ENCODE assay signal across 1 cellular context in the genomic region with DNA sequence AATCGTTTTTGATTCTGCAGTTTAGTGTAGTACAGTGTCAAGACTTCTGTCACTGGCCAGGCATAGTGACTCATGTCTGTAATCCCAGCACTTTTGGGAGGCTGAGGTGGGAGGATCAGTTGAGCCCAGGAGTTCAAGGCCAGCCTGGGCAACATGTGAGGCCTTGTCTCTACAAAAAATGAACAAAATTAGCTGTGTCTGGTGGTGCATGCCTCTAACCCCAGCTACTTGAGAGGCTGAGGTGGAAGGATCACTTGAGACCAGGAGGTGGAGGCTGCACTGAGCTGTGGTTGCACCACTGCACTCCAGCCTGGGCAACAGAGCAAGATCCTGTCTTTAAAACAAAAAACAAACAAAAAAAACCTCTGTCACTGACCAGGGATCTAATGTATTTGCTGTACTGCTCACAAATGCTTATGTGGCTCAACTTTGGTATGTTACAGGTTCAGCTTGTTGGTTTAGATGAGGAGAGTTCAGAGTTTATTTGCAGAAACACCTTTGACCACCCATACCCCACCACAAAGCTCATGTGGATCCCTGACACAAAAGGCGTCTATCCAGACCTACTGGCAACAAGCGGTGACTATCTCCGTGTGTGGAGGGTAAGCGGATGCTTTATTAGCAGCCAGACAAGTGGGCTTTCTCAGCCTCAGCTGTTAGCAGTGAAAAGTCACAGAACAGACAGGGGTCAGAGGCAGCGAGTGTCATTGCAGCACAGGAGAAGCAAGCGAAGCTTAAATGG.
TF ChIP-seq lines count a peak whose summit lies in the region.

No MANE protein-coding gene starts in this region.

TF ChIP-seq in HepG2, 621 proteins besides CTCF, POLR2A, EP300 and RAD21 (continued from another document and continues in another):
- no peak for TF ChIP-seq ARNT2 (CRISPR knock-in tag; IDR thresholded peaks at IDR 0.05; ENCODE audit: low read depth)
- TF ChIP-seq THAP11 (CRISPR knock-in tag; IDR thresholded peaks at IDR 0.05), result peak; percentile 45
- peak; percentile 31; the same call in 1 of the 2 replicates for TF ChIP-seq ATF7 (IDR thresholded peaks at IDR 0.05)
- TF ChIP-seq ATF7 (CRISPR knock-in tag; IDR thresholded peaks at IDR 0.05), result peak; percentile 74
- TF ChIP-seq, protein P1, sequence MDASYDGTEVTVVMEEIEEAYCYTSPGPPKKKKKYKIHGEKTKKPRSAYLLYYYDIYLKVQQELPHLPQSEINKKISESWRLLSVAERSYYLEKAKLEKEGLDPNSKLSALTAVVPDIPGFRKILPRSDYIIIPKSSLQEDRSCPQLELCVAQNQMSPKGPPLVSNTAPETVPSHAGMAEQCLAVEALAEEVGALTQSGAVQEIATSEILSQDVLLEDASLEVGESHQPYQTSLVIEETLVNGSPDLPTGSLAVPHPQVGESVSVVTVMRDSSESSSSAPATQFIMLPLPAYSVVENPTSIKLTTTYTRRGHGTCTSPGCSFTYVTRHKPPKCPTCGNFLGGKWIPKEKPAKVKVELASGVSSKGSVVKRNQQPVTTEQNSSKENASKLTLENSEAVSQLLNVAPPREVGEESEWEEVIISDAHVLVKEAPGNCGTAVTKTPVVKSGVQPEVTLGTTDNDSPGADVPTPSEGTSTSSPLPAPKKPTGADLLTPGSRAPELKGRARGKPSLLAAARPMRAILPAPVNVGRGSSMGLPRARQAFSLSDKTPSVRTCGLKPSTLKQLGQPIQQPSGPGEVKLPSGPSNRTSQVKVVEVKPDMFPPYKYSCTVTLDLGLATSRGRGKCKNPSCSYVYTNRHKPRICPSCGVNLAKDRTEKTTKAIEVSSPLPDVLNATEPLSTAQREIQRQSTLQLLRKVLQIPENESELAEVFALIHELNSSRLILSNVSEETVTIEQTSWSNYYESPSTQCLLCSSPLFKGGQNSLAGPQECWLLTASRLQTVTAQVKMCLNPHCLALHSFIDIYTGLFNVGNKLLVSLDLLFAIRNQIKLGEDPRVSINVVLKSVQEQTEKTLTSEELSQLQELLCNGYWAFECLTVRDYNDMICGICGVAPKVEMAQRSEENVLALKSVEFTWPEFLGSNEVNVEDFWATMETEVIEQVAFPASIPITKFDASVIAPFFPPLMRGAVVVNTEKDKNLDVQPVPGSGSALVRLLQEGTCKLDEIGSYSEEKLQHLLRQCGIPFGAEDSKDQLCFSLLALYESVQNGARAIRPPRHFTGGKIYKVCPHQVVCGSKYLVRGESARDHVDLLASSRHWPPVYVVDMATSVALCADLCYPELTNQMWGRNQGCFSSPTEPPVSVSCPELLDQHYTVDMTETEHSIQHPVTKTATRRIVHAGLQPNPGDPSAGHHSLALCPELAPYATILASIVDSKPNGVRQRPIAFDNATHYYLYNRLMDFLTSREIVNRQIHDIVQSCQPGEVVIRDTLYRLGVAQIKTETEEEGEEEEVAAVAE (CRISPR knock-in tag; IDR thresholded peaks at IDR 0.05; ENCODE audit: borderline replicate concordance), result 0 out of 2 replicates have a peak, but pooled peaks have one; percentile 3
- TF ChIP-seq ZBTB7A (CRISPR knock-in tag; IDR thresholded peaks at IDR 0.05), result peak; percentile 78; the same call in 1 of the 2 replicates
- TF ChIP-seq SAFB2 (CRISPR knock-in tag; IDR thresholded peaks at IDR 0.05; ENCODE audit: borderline replicate concordance, low read depth), result 0 out of 2 replicates have a peak, but pooled peaks have one; percentile 47
- peak; percentile 67; the same call in 1 of the 2 replicates for TF ChIP-seq ZNF709 (CRISPR knock-in tag; IDR thresholded peaks at IDR 0.05)
- no peak for TF ChIP-seq ZNF841 (CRISPR knock-in tag; IDR thresholded peaks at IDR 0.05; ENCODE audit: borderline replicate concordance)
- TF ChIP-seq ZFP41 (CRISPR knock-in tag; IDR thresholded peaks at IDR 0.05; ENCODE audit: borderline replicate concordance), result no peak
- no peak for TF ChIP-seq STAG1 (CRISPR knock-in tag; IDR thresholded peaks at IDR 0.05)
- TF ChIP-seq KDM4B (CRISPR knock-in tag; IDR thresholded peaks at IDR 0.05), result peak; percentile 43
- TF ChIP-seq, protein P2, sequence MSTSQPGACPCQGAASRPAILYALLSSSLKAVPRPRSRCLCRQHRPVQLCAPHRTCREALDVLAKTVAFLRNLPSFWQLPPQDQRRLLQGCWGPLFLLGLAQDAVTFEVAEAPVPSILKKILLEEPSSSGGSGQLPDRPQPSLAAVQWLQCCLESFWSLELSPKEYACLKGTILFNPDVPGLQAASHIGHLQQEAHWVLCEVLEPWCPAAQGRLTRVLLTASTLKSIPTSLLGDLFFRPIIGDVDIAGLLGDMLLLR (CRISPR knock-in tag; IDR thresholded peaks at IDR 0.05), result peak; percentile 75; the same call in 1 of the 2 replicates
- TF ChIP-seq ZNF598 (CRISPR knock-in tag; IDR thresholded peaks at IDR 0.05; ENCODE audit: borderline replicate concordance), result peak; percentile 92; the same call in 1 of the 2 replicates
- TF ChIP-seq ZSCAN31 (CRISPR knock-in tag; IDR thresholded peaks at IDR 0.05; ENCODE audit: low read depth), result no peak
- 0 out of 2 replicates have a peak, but pooled peaks have one; percentile 66 for TF ChIP-seq DNMT3B (CRISPR knock-in tag; conservative IDR thresholded peaks at IDR 0.05)
- TF ChIP-seq HDAC6 (IDR thresholded peaks at IDR 0.05; ENCODE audit: low read depth, low read length), result no peak
- TF ChIP-seq, protein P3, sequence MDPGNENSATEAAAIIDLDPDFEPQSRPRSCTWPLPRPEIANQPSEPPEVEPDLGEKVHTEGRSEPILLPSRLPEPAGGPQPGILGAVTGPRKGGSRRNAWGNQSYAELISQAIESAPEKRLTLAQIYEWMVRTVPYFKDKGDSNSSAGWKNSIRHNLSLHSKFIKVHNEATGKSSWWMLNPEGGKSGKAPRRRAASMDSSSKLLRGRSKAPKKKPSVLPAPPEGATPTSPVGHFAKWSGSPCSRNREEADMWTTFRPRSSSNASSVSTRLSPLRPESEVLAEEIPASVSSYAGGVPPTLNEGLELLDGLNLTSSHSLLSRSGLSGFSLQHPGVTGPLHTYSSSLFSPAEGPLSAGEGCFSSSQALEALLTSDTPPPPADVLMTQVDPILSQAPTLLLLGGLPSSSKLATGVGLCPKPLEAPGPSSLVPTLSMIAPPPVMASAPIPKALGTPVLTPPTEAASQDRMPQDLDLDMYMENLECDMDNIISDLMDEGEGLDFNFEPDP (CRISPR knock-in tag; conservative IDR thresholded peaks at IDR 0.05), result 0 out of 2 replicates have a peak, but pooled peaks have one; percentile 80
- no peak; the same call in 1 of the 2 replicates for TF ChIP-seq PAF1 (CRISPR knock-in tag; IDR thresholded peaks at IDR 0.05)
- no peak for TF ChIP-seq ZIK1 (CRISPR knock-in tag; IDR thresholded peaks at IDR 0.05; ENCODE audit: borderline replicate concordance, low read depth)
- TF ChIP-seq, protein P4, sequence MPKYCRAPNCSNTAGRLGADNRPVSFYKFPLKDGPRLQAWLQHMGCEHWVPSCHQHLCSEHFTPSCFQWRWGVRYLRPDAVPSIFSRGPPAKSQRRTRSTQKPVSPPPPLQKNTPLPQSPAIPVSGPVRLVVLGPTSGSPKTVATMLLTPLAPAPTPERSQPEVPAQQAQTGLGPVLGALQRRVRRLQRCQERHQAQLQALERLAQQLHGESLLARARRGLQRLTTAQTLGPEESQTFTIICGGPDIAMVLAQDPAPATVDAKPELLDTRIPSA (CRISPR knock-in tag; IDR thresholded peaks at IDR 0.05; ENCODE audit: borderline replicate concordance), result no peak; the same call in 1 of the 2 replicates
- TF ChIP-seq ZNF430 (CRISPR knock-in tag; IDR thresholded peaks at IDR 0.05), result peak; percentile 61
- TF ChIP-seq, protein P5, sequence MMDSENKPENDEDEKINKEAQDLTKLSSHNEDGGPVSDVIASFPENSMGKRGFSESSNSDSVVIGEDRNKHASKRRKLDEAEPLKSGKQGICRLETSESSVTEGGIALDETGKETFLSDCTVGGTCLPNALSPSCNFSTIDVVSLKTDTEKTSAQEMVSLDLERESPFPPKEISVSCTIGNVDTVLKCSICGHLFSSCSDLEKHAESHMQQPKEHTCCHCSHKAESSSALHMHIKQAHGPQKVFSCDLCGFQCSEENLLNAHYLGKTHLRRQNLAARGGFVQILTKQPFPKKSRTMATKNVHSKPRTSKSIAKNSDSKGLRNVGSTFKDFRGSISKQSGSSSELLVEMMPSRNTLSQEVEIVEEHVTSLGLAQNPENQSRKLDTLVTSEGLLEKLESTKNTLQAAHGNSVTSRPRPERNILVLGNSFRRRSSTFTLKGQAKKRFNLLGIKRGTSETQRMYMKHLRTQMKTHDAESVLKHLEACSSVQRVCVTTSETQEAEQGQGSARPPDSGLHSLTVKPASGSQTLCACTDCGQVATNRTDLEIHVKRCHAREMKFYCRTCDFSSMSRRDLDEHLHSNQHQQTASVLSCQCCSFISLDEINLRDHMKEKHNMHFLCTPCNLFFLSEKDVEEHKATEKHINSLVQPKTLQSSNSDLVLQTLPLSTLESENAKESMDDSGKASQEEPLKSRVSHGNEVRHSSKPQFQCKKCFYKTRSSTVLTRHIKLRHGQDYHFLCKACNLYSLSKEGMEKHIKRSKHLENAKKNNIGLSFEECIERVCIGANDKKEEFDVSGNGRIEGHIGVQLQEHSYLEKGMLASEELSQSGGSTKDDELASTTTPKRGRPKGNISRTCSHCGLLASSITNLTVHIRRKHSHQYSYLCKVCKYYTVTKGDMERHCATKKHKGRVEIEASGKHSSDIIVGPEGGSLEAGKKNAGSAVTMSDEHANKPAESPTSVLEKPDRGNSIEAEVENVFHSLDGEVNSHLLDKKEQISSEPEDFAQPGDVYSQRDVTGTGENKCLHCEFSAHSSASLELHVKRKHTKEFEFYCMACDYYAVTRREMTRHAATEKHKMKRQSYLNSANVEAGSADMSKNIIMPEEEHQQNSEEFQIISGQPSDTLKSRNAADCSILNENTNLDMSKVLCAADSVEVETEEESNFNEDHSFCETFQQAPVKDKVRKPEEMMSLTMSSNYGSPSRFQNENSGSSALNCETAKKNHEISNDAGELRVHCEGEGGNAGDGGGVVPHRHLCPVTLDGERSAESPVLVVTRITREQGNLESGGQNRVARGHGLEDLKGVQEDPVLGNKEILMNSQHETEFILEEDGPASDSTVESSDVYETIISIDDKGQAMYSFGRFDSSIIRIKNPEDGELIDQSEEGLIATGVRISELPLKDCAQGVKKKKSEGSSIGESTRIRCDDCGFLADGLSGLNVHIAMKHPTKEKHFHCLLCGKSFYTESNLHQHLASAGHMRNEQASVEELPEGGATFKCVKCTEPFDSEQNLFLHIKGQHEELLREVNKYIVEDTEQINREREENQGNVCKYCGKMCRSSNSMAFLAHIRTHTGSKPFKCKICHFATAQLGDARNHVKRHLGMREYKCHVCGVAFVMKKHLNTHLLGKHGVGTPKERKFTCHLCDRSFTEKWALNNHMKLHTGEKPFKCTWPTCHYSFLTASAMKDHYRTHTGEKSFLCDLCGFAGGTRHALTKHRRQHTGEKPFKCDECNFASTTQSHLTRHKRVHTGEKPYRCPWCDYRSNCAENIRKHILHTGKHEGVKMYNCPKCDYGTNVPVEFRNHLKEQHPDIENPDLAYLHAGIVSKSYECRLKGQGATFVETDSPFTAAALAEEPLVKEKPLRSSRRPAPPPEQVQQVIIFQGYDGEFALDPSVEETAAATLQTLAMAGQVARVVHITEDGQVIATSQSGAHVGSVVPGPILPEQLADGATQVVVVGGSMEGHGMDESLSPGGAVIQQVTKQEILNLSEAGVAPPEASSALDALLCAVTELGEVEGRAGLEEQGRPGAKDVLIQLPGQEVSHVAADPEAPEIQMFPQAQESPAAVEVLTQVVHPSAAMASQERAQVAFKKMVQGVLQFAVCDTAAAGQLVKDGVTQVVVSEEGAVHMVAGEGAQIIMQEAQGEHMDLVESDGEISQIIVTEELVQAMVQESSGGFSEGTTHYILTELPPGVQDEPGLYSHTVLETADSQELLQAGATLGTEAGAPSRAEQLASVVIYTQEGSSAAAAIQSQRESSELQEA (CRISPR knock-in tag; IDR thresholded peaks at IDR 0.05; ENCODE audit: not compliant biosample characterization), result peak; percentile 88
- TF ChIP-seq SALL1 (CRISPR knock-in tag; IDR thresholded peaks at IDR 0.05), result peak; percentile 84
- no peak for TF ChIP-seq HES4 (CRISPR knock-in tag; IDR thresholded peaks at IDR 0.05; ENCODE audit: borderline replicate concordance)
- no peak for TF ChIP-seq MTA3 (CRISPR knock-in tag; IDR thresholded peaks at IDR 0.05)
- TF ChIP-seq, protein P6, sequence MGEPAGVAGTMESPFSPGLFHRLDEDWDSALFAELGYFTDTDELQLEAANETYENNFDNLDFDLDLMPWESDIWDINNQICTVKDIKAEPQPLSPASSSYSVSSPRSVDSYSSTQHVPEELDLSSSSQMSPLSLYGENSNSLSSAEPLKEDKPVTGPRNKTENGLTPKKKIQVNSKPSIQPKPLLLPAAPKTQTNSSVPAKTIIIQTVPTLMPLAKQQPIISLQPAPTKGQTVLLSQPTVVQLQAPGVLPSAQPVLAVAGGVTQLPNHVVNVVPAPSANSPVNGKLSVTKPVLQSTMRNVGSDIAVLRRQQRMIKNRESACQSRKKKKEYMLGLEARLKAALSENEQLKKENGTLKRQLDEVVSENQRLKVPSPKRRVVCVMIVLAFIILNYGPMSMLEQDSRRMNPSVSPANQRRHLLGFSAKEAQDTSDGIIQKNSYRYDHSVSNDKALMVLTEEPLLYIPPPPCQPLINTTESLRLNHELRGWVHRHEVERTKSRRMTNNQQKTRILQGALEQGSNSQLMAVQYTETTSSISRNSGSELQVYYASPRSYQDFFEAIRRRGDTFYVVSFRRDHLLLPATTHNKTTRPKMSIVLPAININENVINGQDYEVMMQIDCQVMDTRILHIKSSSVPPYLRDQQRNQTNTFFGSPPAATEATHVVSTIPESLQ (CRISPR knock-in tag; conservative IDR thresholded peaks at IDR 0.05), result no peak
- TF ChIP-seq, protein P7, sequence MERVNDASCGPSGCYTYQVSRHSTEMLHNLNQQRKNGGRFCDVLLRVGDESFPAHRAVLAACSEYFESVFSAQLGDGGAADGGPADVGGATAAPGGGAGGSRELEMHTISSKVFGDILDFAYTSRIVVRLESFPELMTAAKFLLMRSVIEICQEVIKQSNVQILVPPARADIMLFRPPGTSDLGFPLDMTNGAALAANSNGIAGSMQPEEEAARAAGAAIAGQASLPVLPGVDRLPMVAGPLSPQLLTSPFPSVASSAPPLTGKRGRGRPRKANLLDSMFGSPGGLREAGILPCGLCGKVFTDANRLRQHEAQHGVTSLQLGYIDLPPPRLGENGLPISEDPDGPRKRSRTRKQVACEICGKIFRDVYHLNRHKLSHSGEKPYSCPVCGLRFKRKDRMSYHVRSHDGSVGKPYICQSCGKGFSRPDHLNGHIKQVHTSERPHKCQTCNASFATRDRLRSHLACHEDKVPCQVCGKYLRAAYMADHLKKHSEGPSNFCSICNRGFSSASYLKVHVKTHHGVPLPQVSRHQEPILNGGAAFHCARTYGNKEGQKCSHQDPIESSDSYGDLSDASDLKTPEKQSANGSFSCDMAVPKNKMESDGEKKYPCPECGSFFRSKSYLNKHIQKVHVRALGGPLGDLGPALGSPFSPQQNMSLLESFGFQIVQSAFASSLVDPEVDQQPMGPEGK (CRISPR knock-in tag; IDR thresholded peaks at IDR 0.05), result peak; percentile 62
- TF ChIP-seq ISL2 (CRISPR knock-in tag; IDR thresholded peaks at IDR 0.05), result peak; percentile 65; the same call in 1 of the 2 replicates
- TF ChIP-seq TCF7 (IDR thresholded peaks at IDR 0.05; ENCODE audit: low read depth), result peak; percentile 48
- TF ChIP-seq ZNF607 (CRISPR knock-in tag; IDR thresholded peaks at IDR 0.05; ENCODE audit: borderline replicate concordance), result no peak
- TF ChIP-seq ZNF510 (CRISPR knock-in tag; IDR thresholded peaks at IDR 0.05; ENCODE audit: low read depth), result peak; percentile 92; the same call in 1 of the 2 replicates
